10 cellular contexts compared by ENCODE assay signal in genomic region chr2:120347387-120348010, GRCh38. TPM values are rescaled to one million over a fixed set of nuclear protein-coding genes. Genes with fewer than 3 reads are reported as not detected.
DNase-seq lines count a peak whose midpoint lies in the region; ATAC-seq and TF ChIP-seq lines count a peak whose summit lies in the region.
"Had no signal": no experiment of that assay in that cellular context is flagged by ENCODE, and none has a peak within 500 bp of the region (broad histone marks: within the 10 kb centered on the region; RNA-seq: fewer than 3 reads in every experiment).

No MANE protein-coding gene starts in this region.

- no peak for TF ChIP-seq CTCF in right atrium auricular region (IDR thresholded peaks at IDR 0.05)
- TF ChIP-seq CTCF in lower lobe of right lung (IDR thresholded peaks at IDR 0.05), result no peak
- no peak for TF ChIP-seq CTCF in uterus (IDR thresholded peaks at IDR 0.05)

- H3K36me3 ChIP-seq in right atrium auricular region, result no peaks in the 10 kb centered on the region
- peaks cover 4% of the 10 kb centered on the region for H3K36me3 ChIP-seq in lower lobe of right lung
- H3K36me3 ChIP-seq in uterus, result no peaks in the 10 kb centered on the region
- H3K36me3 ChIP-seq: left lung had no signal

- no peaks in the 10 kb centered on the region for H3K9me3 ChIP-seq in right atrium auricular region
- no peaks in the 10 kb centered on the region for H3K9me3 ChIP-seq in lower lobe of right lung
- H3K9me3 ChIP-seq in uterus, result no peaks in the 10 kb centered on the region
- H3K9me3 ChIP-seq: left lung had no signal

- peaks cover 0 to 27% of the 10 kb centered on the region in 2 donors for H3K27me3 ChIP-seq in right atrium auricular region
- peaks cover 62% of the 10 kb centered on the region for H3K27me3 ChIP-seq in lower lobe of right lung (ENCODE audit: low read depth)
- H3K27me3 ChIP-seq in uterus, result peaks cover 6 to 20% of the 10 kb centered on the region in 2 donors

- no peak for TF ChIP-seq POLR2A in uterus (IDR thresholded peaks at IDR 0.05)

- H3K27ac ChIP-seq in right atrium auricular region, result no peak overlapping the region
- H3K27ac ChIP-seq in lower lobe of right lung, result no peak overlapping the region
- no peak overlapping the region for H3K27ac ChIP-seq in uterus
- H3K27ac ChIP-seq: left lung had no signal

- DNase-seq in right atrium auricular region (ENCODE audit: low spot score) (no peak), cardiac septum (ENCODE audit: low spot score) (no peak), amniotic stem cell (lab: John Stamatoyannopoulos, UW) (peak; percentile 17), lower lobe of right lung (no peak), uterus (no peak), HCEC 1CT (no peak), NCI-H2107 (lab: John Stamatoyannopoulos, UW) (no peak)

- H3K4me1 ChIP-seq in right atrium auricular region, result peaks cover 0 to 40% of the 10 kb centered on the region in 2 donors
- H3K4me1 ChIP-seq in lower lobe of right lung, result peaks cover 44% of the 10 kb centered on the region
- no peaks in the 10 kb centered on the region for H3K4me1 ChIP-seq in uterus

- intact Hi-C loops in cardiac septum (cut with DNase I), result loop anchor here (10.0 kb wide), 1 partner anchor 727 kb away; no protein-coding TSS in a partner anchor
- intact Hi-C loops in lower lobe of right lung (cut with DNase I), result no loop called here
- intact Hi-C loops in uterus (cut with DNase I; ENCODE audit: low total_unique reads), result loop anchor here (10.0 kb wide), 1 partner anchor 157 kb away; no protein-coding TSS in a partner anchor

- H3K4me3 ChIP-seq in right atrium auricular region (peak overlapping the region; percentile 22 to 45), lower lobe of right lung (peak overlapping the region; percentile 54), uterus (peak overlapping the region; percentile 14 to 27)

- ATAC-seq in lower lobe of right lung, result no peak
- ATAC-seq in GM18870 (IDR thresholded peaks at IDR 0.05; ENCODE audit: unreplicated experiment), result no peak
- ATAC-seq: HCT116 had no signal

RNA-seq across cellular contexts. Expression of gene INHBB, which starts 1.6 kb away (rescaled TPM):
- 1 to 10 TPM in 1 of 2 donors, under 1 TPM in 1; 0.74 to 5.9 TPM for total RNA-seq in right atrium auricular region
- 2.8 TPM for total RNA-seq in cardiac septum
- 5.2 TPM for total RNA-seq in lower lobe of right lung
- total RNA-seq in uterus, result 10 to 100 TPM in 1 of 4 donors, 1 to 10 TPM in 2, under 1 TPM in 1; 0.35 to 18.1 (median 4.2) TPM
